In genomic region chr4:186727977-186728519, GRCh38 we compare ENCODE assay signal across 11 cellular contexts. TPM values are rescaled to one million over a fixed set of nuclear protein-coding genes. Genes with fewer than 3 reads are reported as not detected.
A peak's percentile ranks its signal among the peaks of the same experiment; 100 is the strongest.
DNase-seq lines count a peak whose midpoint lies in the region; ATAC-seq and TF ChIP-seq lines count a peak whose summit lies in the region.
"Had no signal": no experiment of that assay in that cellular context is flagged by ENCODE, and none has a peak within 500 bp of the region (broad histone marks: within the 10 kb centered on the region; RNA-seq: fewer than 3 reads in every experiment).

No MANE protein-coding gene starts in this region.

- peak overlapping the region; percentile 96 for H3K4me3 ChIP-seq in neural progenitor cell
- H3K4me3 ChIP-seq in left lung, result no peak overlapping the region
- no peak overlapping the region for H3K4me3 ChIP-seq in MM.1S (ENCODE audit: low read length)

- peaks cover 36% of the 10 kb centered on the region for H3F3A ChIP-seq in neural progenitor cell (ENCODE audit: low read depth)
- H3F3A ChIP-seq in MM.1S (ENCODE audit: insufficient read depth, low read length), result 0 out of 2 replicates have a peak, but pooled peaks cover 5% of the 10 kb centered on the region

- no peaks in the 10 kb centered on the region for H3K9me3 ChIP-seq in neural progenitor cell (ENCODE audit: low read depth)
- no peaks in the 10 kb centered on the region for H3K9me3 ChIP-seq in left lung
- no peaks in the 10 kb centered on the region for H3K9me3 ChIP-seq in MM.1S (replicated peaks; ENCODE audit: insufficient read depth, low read length)
- H3K9me3 ChIP-seq: left ventricle myocardium inferior had no signal

- no peaks in the 10 kb centered on the region for H3K9me3 Mint-ChIP-seq in neural progenitor cell
- no peaks in the 10 kb centered on the region for H3K9me3 Mint-ChIP-seq in activated naive CD4-positive, alpha-beta T cell treated with anti-CD3 and anti-CD28 coated beads for 36 hours

- peaks cover 44% of the 10 kb centered on the region for H3K79me2 ChIP-seq in neural progenitor cell (ENCODE audit: low read depth)
- H3K79me2 ChIP-seq in MM.1S (ENCODE audit: low read length), result peaks cover 28% of the 10 kb centered on the region

- no peaks in the 10 kb centered on the region for H3K27me3 ChIP-seq in neural progenitor cell
- H3K27me3 ChIP-seq in left lung, result peaks cover 0 to 57% of the 10 kb centered on the region in 2 donors
- H3K27me3 ChIP-seq in MM.1S (replicated peaks; ENCODE audit: insufficient read depth, low read length), result no peaks in the 10 kb centered on the region

- H4K20me1 ChIP-seq in neural progenitor cell (ENCODE audit: low read depth) (peaks cover 14% of the 10 kb centered on the region), MM.1S (ENCODE audit: insufficient read depth, low read length) (no peaks in the 10 kb centered on the region)

- no peak overlapping the region for H3K9ac ChIP-seq in neural progenitor cell
- H3K9ac ChIP-seq in MM.1S (ENCODE audit: low read length), result no peak overlapping the region

- peaks cover 16% of the 10 kb centered on the region for H3K4me1 ChIP-seq in neural progenitor cell
- H3K4me1 ChIP-seq in left lung, result peaks cover 0 to 15% of the 10 kb centered on the region in 2 donors
- H3K4me1 ChIP-seq in MM.1S (ENCODE audit: low read length), result no peaks in the 10 kb centered on the region

- H2AFZ ChIP-seq in neural progenitor cell (replicated peaks), result no peak overlapping the region
- no peak overlapping the region for H2AFZ ChIP-seq in MM.1S (ENCODE audit: low read length)

- H3K4me1 Mint-ChIP-seq in neural progenitor cell, result peaks cover 21% of the 10 kb centered on the region
- peaks cover 16% of the 10 kb centered on the region for H3K4me1 Mint-ChIP-seq in activated naive CD4-positive, alpha-beta T cell treated with anti-CD3 and anti-CD28 coated beads for 36 hours (ENCODE audit: low read depth)
- H3K4me1 Mint-ChIP-seq: central memory CD8-positive, alpha-beta T cell had no signal

- peak; percentile 42 for TF ChIP-seq CTCF in neural progenitor cell (IDR thresholded peaks at IDR 0.05)
- TF ChIP-seq CTCF in left lung (IDR thresholded peaks at IDR 0.05), result no peak
- TF ChIP-seq CTCF in MM.1S (IDR thresholded peaks at IDR 0.05; ENCODE audit: low read length), result no peak

- CTCF ChIA-PET in activated naive CD4-positive, alpha-beta T cell treated with anti-CD3 and anti-CD28 coated beads for 36 hours (lab: Charles Lee), result interaction anchor here (0.7 kb wide), 1 partner anchor 8 kb away, joined by 3 read pairs; no protein-coding TSS in a partner anchor

- no peak overlapping the region for H3K27ac Mint-ChIP-seq in neural progenitor cell
- no peak overlapping the region for H3K27ac Mint-ChIP-seq in activated naive CD4-positive, alpha-beta T cell treated with anti-CD3 and anti-CD28 coated beads for 36 hours

- intact Hi-C loops in left lung (cut with DNase I), result loop anchor here in 1 of 2 donors (10.0 kb wide), 1 partner anchor 207 kb away; no protein-coding TSS in a partner anchor
- intact Hi-C loops in activated naive CD4-positive, alpha-beta T cell treated with anti-CD3 and anti-CD28 coated beads for 36 hours (cut with micrococcal nuclease), result loop anchor here (10.0 kb wide), 1 partner anchor 877 kb away; no protein-coding TSS in a partner anchor

- ATAC-seq in left lung, result no peak

- peak overlapping the region; percentile 95 for H3K4me3 Mint-ChIP-seq in neural progenitor cell
- H3K4me3 Mint-ChIP-seq in activated naive CD4-positive, alpha-beta T cell treated with anti-CD3 and anti-CD28 coated beads for 36 hours, result no peak overlapping the region
- H3K4me3 Mint-ChIP-seq: central memory CD8-positive, alpha-beta T cell had no signal

- H3K27me3 Mint-ChIP-seq in neural progenitor cell (ENCODE audit: insufficient read depth, low read depth), result peaks cover 9% of the 10 kb centered on the region
- peaks cover 43% of the 10 kb centered on the region for H3K27me3 Mint-ChIP-seq in activated naive CD4-positive, alpha-beta T cell treated with anti-CD3 and anti-CD28 coated beads for 36 hours (ENCODE audit: low read depth)

- H3K36me3 ChIP-seq in neural progenitor cell (no peaks in the 10 kb centered on the region), left lung (no peaks in the 10 kb centered on the region), MM.1S (replicated peaks; ENCODE audit: insufficient read depth, low read length) (no peaks in the 10 kb centered on the region)
- H3K36me3 ChIP-seq: left ventricle myocardium inferior had no signal

- peak overlapping the region; percentile 88 for H3K4me2 ChIP-seq in neural progenitor cell
- H3K4me2 ChIP-seq in MM.1S (ENCODE audit: low read depth, low read length), result no peak overlapping the region

- no peaks in the 10 kb centered on the region for H3K36me3 Mint-ChIP-seq in neural progenitor cell
- H3K36me3 Mint-ChIP-seq in activated naive CD4-positive, alpha-beta T cell treated with anti-CD3 and anti-CD28 coated beads for 36 hours (ENCODE audit: low read depth), result no peaks in the 10 kb centered on the region

- no peaks in the 10 kb centered on the region for H3K9me2 ChIP-seq in MM.1S (replicated peaks; ENCODE audit: insufficient read depth, low read length)

- H3K27ac ChIP-seq in neural progenitor cell (no peak overlapping the region), left lung (no peak overlapping the region), MM.1S (ENCODE audit: low read length) (no peak overlapping the region)

- DNase-seq in EL, result peak; percentile 68
- peak; percentile 13 for DNase-seq in SHP77 treated with DMSO at 0.1 percent for 48 hours (lab: John Stamatoyannopoulos, UW)
- DNase-seq in fibroblast of gingiva (ENCODE audit: low read depth), result peak; percentile 18
- peak; percentile 75 for DNase-seq in neural progenitor cell (ENCODE audit: low spot score)
- no peak for DNase-seq in left lung
- no peak for DNase-seq in MM.1S
- no peak for DNase-seq in SKM-1 treated with dmso at 0.1 percent for 144 hours (lab: John Stamatoyannopoulos, UW; ENCODE audit: unreplicated experiment)
- DNase-seq in activated naive CD4-positive, alpha-beta T cell treated with anti-CD3 and anti-CD28 coated beads for 36 hours, result no peak
- DNase-seq: left ventricle myocardium inferior, RPMI8226 had no signal

RNA-seq across cellular contexts. Expression of gene FAT1, which starts 4.4 kb away (rescaled TPM):
- 400 and 517 TPM in 2 replicates for total RNA-seq in neural progenitor cell (ENCODE audit: low replicate concordance)
- total RNA-seq in left lung, result 100 to 1,000 TPM in 1 of 2 donors, 10 to 100 TPM in 1; 70.3 to 131 TPM
- under 1 TPM; 0.02 to 0.43 TPM for total RNA-seq in activated naive CD4-positive, alpha-beta T cell treated with anti-CD3 and anti-CD28 coated beads for 36 hours

Comparison
In these comparisons a context has a peak if more than half of its experiments do, and no peak if none do; other contexts are left out.
1. DNase-seq: peak in EL (single experiment), SHP77 treated with DMSO at 0.1 percent for 48 hours (single experiment), fibroblast of gingiva (single experiment) and neural progenitor cell (single experiment); none in left lung (0 of 2), MM.1S (single experiment), SKM-1 treated with dmso at 0.1 percent for 144 hours (single experiment) and activated naive CD4-positive, alpha-beta T cell treated with anti-CD3 and anti-CD28 coated beads for 36 hours (single experiment).
2. RNA of gene FAT1, which starts 4.4 kb away (total RNA-seq): 400 to 517 TPM in neural progenitor cell and 70.3 to 131 TPM in left lung; 0.02 to 0.43 TPM in activated naive CD4-positive, alpha-beta T cell treated with anti-CD3 and anti-CD28 coated beads for 36 hours; every median in the first group is over 10 times any median in the second.